Comparison of ENCODE assay signal across 18 cellular contexts in the genomic region with DNA sequence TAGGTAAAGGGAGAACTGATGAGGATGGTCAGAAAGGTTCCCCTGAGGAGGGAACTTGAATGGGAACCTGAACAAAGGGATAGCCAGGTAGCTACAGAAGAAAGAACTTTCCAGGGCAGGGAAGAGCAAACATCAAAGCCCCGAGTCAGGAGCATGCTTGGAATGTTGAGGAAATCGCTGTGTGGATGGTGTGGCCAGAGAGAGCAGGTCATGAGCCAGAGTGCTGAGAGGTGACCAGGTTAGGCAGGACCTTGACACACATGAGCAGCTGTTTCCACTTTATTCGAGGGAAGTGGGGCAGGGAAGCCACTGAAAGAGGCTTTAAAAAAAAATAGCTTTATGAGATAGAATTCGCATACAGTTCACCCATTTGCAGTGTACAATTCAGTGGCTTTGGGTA. TPM values are rescaled to one million over a fixed set of nuclear protein-coding genes. Genes with fewer than 3 reads are reported as not detected.
A peak's percentile ranks its signal among the peaks of the same experiment; 100 is the strongest.
DNase-seq lines count a peak whose midpoint lies in the region; ATAC-seq and TF ChIP-seq lines count a peak whose summit lies in the region.
"Had no signal": no experiment of that assay in that cellular context is flagged by ENCODE, and none has a peak within 500 bp of the region (broad histone marks: within the 10 kb centered on the region; RNA-seq: fewer than 3 reads in every experiment).

No MANE protein-coding gene starts in this region.

- H3K9me3 Mint-ChIP-seq in activated T-cell treated with anti-CD3 and anti-CD28 coated beads, Interleukin-2, amount 50 U/mL, for 24 hours: no peaks in the 10 kb centered on the region
- H3K9me3 Mint-ChIP-seq in effector memory CD8-positive, alpha-beta T cell: no peaks in the 10 kb centered on the region
- H3K9me3 Mint-ChIP-seq: nephron progenitor cell had no signal

- peaks cover 62% of the 10 kb centered on the region for H3K79me2 ChIP-seq in SU-DHL-6 (ENCODE audit: insufficient read depth, low read length)

- H3K36me3 ChIP-seq in SU-DHL-6 (ENCODE audit: low read length): peaks cover 8% of the 10 kb centered on the region; the same call in 1 of the 2 replicates
- peaks cover 15% of the 10 kb centered on the region for H3K36me3 ChIP-seq in rectal smooth muscle tissue (ENCODE audit: control insufficient read depth, insufficient read depth, low read length)
- peaks cover 45% of the 10 kb centered on the region for H3K36me3 ChIP-seq in upper lobe of right lung

- H3K4me1 ChIP-seq in rectal smooth muscle tissue (ENCODE audit: control insufficient read depth, insufficient read depth, low read length) (peaks cover 5% of the 10 kb centered on the region), upper lobe of right lung (peaks cover 37% of the 10 kb centered on the region)

- no peaks in the 10 kb centered on the region for H4K20me1 ChIP-seq in SU-DHL-6 (ENCODE audit: low read depth, low read length)

- peak overlapping the region; percentile 98 for H3K27ac ChIP-seq in SU-DHL-6 (ENCODE audit: low read depth, low read length)
- no peak overlapping the region for H3K27ac ChIP-seq in rectal smooth muscle tissue (ENCODE audit: low read depth, low read length)
- no peak overlapping the region for H3K27ac ChIP-seq in upper lobe of right lung
- H3K27ac ChIP-seq: cardiac muscle cell, GM23248, left ventricle myocardium inferior, right atrium auricular region had no signal

- H3K27ac Mint-ChIP-seq in activated T-cell treated with anti-CD3 and anti-CD28 coated beads, Interleukin-2, amount 50 U/mL, for 24 hours: peak overlapping the region; percentile 98
- H3K27ac Mint-ChIP-seq in effector memory CD8-positive, alpha-beta T cell: peak overlapping the region in 1 of 2 donors; percentile 94
- H3K27ac Mint-ChIP-seq: nephron progenitor cell had no signal

- H2AFZ ChIP-seq in SU-DHL-6 (ENCODE audit: low read depth, low read length, severe bottlenecking): no peak overlapping the region
- H2AFZ ChIP-seq: GM23248 had no signal

- H3K4me3 ChIP-seq in SU-DHL-6 (ENCODE audit: insufficient read depth, low read length, poor library complexity, severe bottlenecking) (no peak overlapping the region), rectal smooth muscle tissue (ENCODE audit: low read length) (peak overlapping the region; percentile 2), upper lobe of right lung (no peak overlapping the region)
- H3K4me3 ChIP-seq: cardiac muscle cell, GM23248, left ventricle myocardium inferior, right atrium auricular region, tibial nerve had no signal

- peak overlapping the region; percentile 19 for H3K4me3 Mint-ChIP-seq in activated T-cell treated with anti-CD3 and anti-CD28 coated beads, Interleukin-2, amount 50 U/mL, for 24 hours
- H3K4me3 Mint-ChIP-seq in effector memory CD8-positive, alpha-beta T cell: peak overlapping the region; percentile 2 to 39
- H3K4me3 Mint-ChIP-seq: nephron progenitor cell had no signal

- peaks cover 36% of the 10 kb centered on the region for H3F3A ChIP-seq in SU-DHL-6 (ENCODE audit: insufficient read depth)

- H3K9me3 ChIP-seq in SU-DHL-6 (ENCODE audit: insufficient read depth, low read length): no peaks in the 10 kb centered on the region
- no peaks in the 10 kb centered on the region for H3K9me3 ChIP-seq in upper lobe of right lung
- H3K9me3 ChIP-seq: left ventricle myocardium inferior, right atrium auricular region, tibial nerve had no signal

- ATAC-seq in effector memory CD8-positive, alpha-beta T cell (replicated peaks): no peak
- ATAC-seq in upper lobe of right lung: no peak

- peaks cover 79% of the 10 kb centered on the region for H3K4me1 Mint-ChIP-seq in activated T-cell treated with anti-CD3 and anti-CD28 coated beads, Interleukin-2, amount 50 U/mL, for 24 hours (ENCODE audit: low read depth)
- H3K4me1 Mint-ChIP-seq in effector memory CD8-positive, alpha-beta T cell (ENCODE audit: low read depth in 2 of 2): peaks cover 55 to 59% of the 10 kb centered on the region in 2 donors

- H3K36me3 Mint-ChIP-seq in activated T-cell treated with anti-CD3 and anti-CD28 coated beads, Interleukin-2, amount 50 U/mL, for 24 hours (ENCODE audit: low read depth): peaks cover 85% of the 10 kb centered on the region
- peaks cover 51% of the 10 kb centered on the region for H3K36me3 Mint-ChIP-seq in effector memory CD8-positive, alpha-beta T cell (ENCODE audit: insufficient read depth)

- no peaks in the 10 kb centered on the region for H3K9me2 ChIP-seq in SU-DHL-6 (replicated peaks; ENCODE audit: insufficient read depth, low read length)

- H3K9ac ChIP-seq in SU-DHL-6 (ENCODE audit: low read length) (peak overlapping the region; percentile 16; the same call in 1 of the 2 replicates), rectal smooth muscle tissue (ENCODE audit: low read length) (no peak overlapping the region)
- H3K9ac ChIP-seq: GM23248 had no signal

- no peak for DNase-seq in activated T-cell treated with anti-CD3 and anti-CD28 coated beads, Interleukin-2, amount 50 U/mL, for 24 hours
- DNase-seq in activated T-cell treated with anti-CD3 and anti-CD28 coated beads, Interleukin-2, amount 50 U/mL, for 1 hour: no peak
- DNase-seq in effector memory CD8-positive, alpha-beta T cell: no peak
- DNase-seq in upper lobe of right lung: no peak
- DNase-seq in globus pallidus (ENCODE audit: low spot score): no peak
- DNase-seq in NK-92 (lab: John Stamatoyannopoulos, UW; ENCODE audit: unreplicated experiment): no peak
- DNase-seq: activated CD4-positive, alpha-beta T cell treated with anti-CD3 and anti-CD28 coated beads, Interleukin-2, amount 50 U/mL, for 1 hour; Calu3; effector memory CD4-positive, alpha-beta T cell; GM23248; left ventricle myocardium inferior; NCI-H82; nephron progenitor cell had no signal

- peak overlapping the region; percentile 29 for H3K4me2 ChIP-seq in SU-DHL-6 (ENCODE audit: low read depth, low read length, poor library complexity, severe bottlenecking)

- H3K27me3 ChIP-seq in SU-DHL-6 (ENCODE audit: low read length): no peaks in the 10 kb centered on the region
- H3K27me3 ChIP-seq in rectal smooth muscle tissue (ENCODE audit: control insufficient read depth, insufficient read depth, low read length): no peaks in the 10 kb centered on the region
- H3K27me3 ChIP-seq in upper lobe of right lung: no peaks in the 10 kb centered on the region
- H3K27me3 ChIP-seq: cardiac muscle cell, right atrium auricular region, tibial nerve had no signal

- H3K27me3 Mint-ChIP-seq in activated T-cell treated with anti-CD3 and anti-CD28 coated beads, Interleukin-2, amount 50 U/mL, for 24 hours: no peaks in the 10 kb centered on the region
- H3K27me3 Mint-ChIP-seq in effector memory CD8-positive, alpha-beta T cell: no peaks in the 10 kb centered on the region

- intact Hi-C loops in upper lobe of right lung (cut with DNase I): no loop called here

- TF ChIP-seq CTCF in SU-DHL-6 (IDR thresholded peaks at IDR 0.05; ENCODE audit: insufficient read depth, low read length, poor library complexity, severe bottlenecking): no peak
- TF ChIP-seq CTCF in upper lobe of right lung (IDR thresholded peaks at IDR 0.05): no peak

RNA-seq across cellular contexts. Expression of gene RAB8A, which starts 4.4 kb away (rescaled TPM):
- 101 TPM for total RNA-seq in upper lobe of right lung

RNA-seq across cellular contexts. Expression of gene HSH2D, which starts 27.4 kb away (rescaled TPM):
- total RNA-seq in upper lobe of right lung: 6.0 TPM
- total RNA-seq: cardiac muscle cell, GM23248 had no signal

RNA-seq across cellular contexts. Expression of gene TPM4, which starts 39.8 kb away (rescaled TPM):
- 386 TPM for total RNA-seq in upper lobe of right lung

RNA-seq across cellular contexts. Expression of gene CIB3, which starts 57.3 kb away (rescaled TPM):
- not detected for total RNA-seq in upper lobe of right lung
- total RNA-seq: Calu3, cardiac muscle cell, GM23248, left ventricle myocardium inferior, right atrium auricular region, tibial nerve had no signal
